ENCODE assay signal across 17 cellular contexts in genomic region chr15:67899596-67900283, GRCh38. TPM values are rescaled to one million over a fixed set of nuclear protein-coding genes. Genes with fewer than 3 reads are reported as not detected.
DNase-seq lines count a peak whose midpoint lies in the region; ATAC-seq, FAIRE-seq and TF ChIP-seq lines count a peak whose summit lies in the region.
"Had no signal": no experiment of that assay in that cellular context is flagged by ENCODE, and none has a peak within 500 bp of the region (broad histone marks: within the 10 kb centered on the region; RNA-seq: fewer than 3 reads in every experiment).

No MANE protein-coding gene starts in this region.

- H3K4me1 Mint-ChIP-seq in activated naive CD4-positive, alpha-beta T cell treated with anti-CD3 and anti-CD28 coated beads, Interleukin-2, amount 10 ng/mL, durations not matched to agents 7 days and 5 days: no peaks in the 10 kb centered on the region

- H4K20me1 ChIP-seq in OCI-LY7 (ENCODE audit: insufficient read depth, low read length): no peaks in the 10 kb centered on the region

- H3K9me3 Mint-ChIP-seq in activated naive CD4-positive, alpha-beta T cell treated with anti-CD3 and anti-CD28 coated beads, Interleukin-2, amount 10 ng/mL, durations not matched to agents 7 days and 5 days: peaks cover 3% of the 10 kb centered on the region

- H3K36me3 Mint-ChIP-seq in activated naive CD4-positive, alpha-beta T cell treated with anti-CD3 and anti-CD28 coated beads, Interleukin-2, amount 10 ng/mL, durations not matched to agents 7 days and 5 days: no peaks in the 10 kb centered on the region

- TF ChIP-seq POLR2A in A549 (IDR thresholded peaks at IDR 0.05; ENCODE audit: low read length): no peak

- intact Hi-C loops in OCI-LY7 (cut with micrococcal nuclease; ENCODE audit: unreplicated experiment) (no loop called here), pancreas (cut with DNase I) (no loop called here)

- no peak for TF ChIP-seq RAD21 in A549 (conservative IDR thresholded peaks at IDR 0.05 in 1 of 2, IDR thresholded peaks at IDR 0.05 in 1 of 2)

- H3K27ac ChIP-seq in A549: peak overlapping the region; percentile 8 to 25; a peak in 1 of 6 replicates
- no peak overlapping the region for H3K27ac ChIP-seq in OCI-LY7 (ENCODE audit: low read depth, low read length, poor library complexity, severe bottlenecking)
- H3K27ac ChIP-seq in pancreas: peak overlapping the region; percentile 1 to 66 (median 40)
- H3K27ac ChIP-seq: SK-N-MC had no signal

- no peaks in the 10 kb centered on the region for H3K79me2 ChIP-seq in OCI-LY7 (ENCODE audit: insufficient read depth, low read depth, low read length)

- no peaks in the 10 kb centered on the region for H3K9me2 ChIP-seq in OCI-LY7 (ENCODE audit: insufficient read depth, low read length)

- H3K9me3 ChIP-seq in A549 (peaks cover 13% of the 10 kb centered on the region; the same call in 1 of the 3 replicates), OCI-LY7 (ENCODE audit: low read length) (peaks cover 6% of the 10 kb centered on the region), pancreas (no peaks in the 10 kb centered on the region)

- no peak for TF ChIP-seq CTCF in A549 (IDR thresholded peaks at IDR 0.05)
- TF ChIP-seq CTCF in OCI-LY7 (conservative IDR thresholded peaks at IDR 0.05; ENCODE audit: low read length): no peak
- no peak for TF ChIP-seq CTCF in pancreas (IDR thresholded peaks at IDR 0.05)

- FAIRE-seq in A549 (lab: Jason Lieb, UNC): no peak
- peak; percentile 60 for FAIRE-seq in islet of Langerhans (lab: Jason Lieb, UNC)
- FAIRE-seq in pancreas (lab: Jason Lieb, UNC): no peak

- POLR2A ChIA-PET in A549 (lab: Yijun Ruan, JAX) (no interaction called here), OCI-LY7 (lab: Charles Lee) (interaction anchor here (0.7 kb wide), 1 partner anchor 98 kb away, joined by 4 read pairs; no protein-coding TSS in a partner anchor)

- H3K27me3 ChIP-seq in pancreas: no peaks in the 10 kb centered on the region

- no TSS peak for BruUV-seq in OCI-LY7 (replicated peaks; lab: Mats Ljungman, UMichigan)

- H2AFZ ChIP-seq in OCI-LY7 (ENCODE audit: low read length): peak overlapping the region; percentile 22; the same call in 1 of the 2 replicates

- no peak overlapping the region for H3K4me3 Mint-ChIP-seq in activated naive CD4-positive, alpha-beta T cell treated with anti-CD3 and anti-CD28 coated beads, Interleukin-2, amount 10 ng/mL, durations not matched to agents 7 days and 5 days
- H3K4me3 Mint-ChIP-seq: H9 had no signal

- no peak for DNase-seq in A549 (ENCODE audit: low read depth in 1 of 2, low spot score in 1 of 2)
- DNase-seq in OCI-LY7 (ENCODE audit: low spot score): no peak
- no peak for DNase-seq in pancreas
- no peak for DNase-seq in activated CD4-positive, alpha-beta T cell treated with anti-CD3 and anti-CD28 coated beads for 48 hours
- DNase-seq in activated naive CD4-positive, alpha-beta T cell treated with anti-CD3 and anti-CD28 coated beads, Interleukin-2, amount 10 ng/mL, durations not matched to agents 7 days and 5 days: no peak
- no peak for DNase-seq in NCI-H2171 (lab: John Stamatoyannopoulos, UW)
- DNase-seq: 8988T, C1 segment of cervical spinal cord, DMS53, H9, Kasumi-1, NCI-H1417 treated with DMSO at 0.1 percent for 48 hours, NCI-H2029 treated with DMSO at 0.1 percent for 48 hours, NCI-H526 had no signal

- H3K4me3 ChIP-seq in A549 (no peak overlapping the region), OCI-LY7 (ENCODE audit: low read depth, low read length, poor library complexity, severe bottlenecking) (no peak overlapping the region), pancreas (no peak overlapping the region)
- H3K4me3 ChIP-seq: SK-N-MC had no signal

- H3K4me2 ChIP-seq in A549 (peak overlapping the region; percentile 33; the same call in 2 of the 3 replicates), OCI-LY7 (ENCODE audit: low read length) (no peak overlapping the region)

- no peak for TF ChIP-seq EP300 in A549 (IDR thresholded peaks at IDR 0.05)

- H3K4me1 ChIP-seq in A549 (peaks cover 17% of the 10 kb centered on the region), OCI-LY7 (ENCODE audit: insufficient read depth, low read length, poor library complexity, severe bottlenecking) (no peaks in the 10 kb centered on the region), pancreas (no peaks in the 10 kb centered on the region)

- ATAC-seq in A549 (no peak; a peak in 1 of 6 replicates), pancreas (peak; percentile 63 to 73 (median 69)), GM21423 (IDR thresholded peaks at IDR 0.05; ENCODE audit: unreplicated experiment) (no peak)

- 69% methylated on average over 9 of the region's 9 CpGs for WGBS in A549 (ENCODE audit: missing lambda C conversion rate)
- 69 to 71% methylated on average over 9 of the region's 9 CpGs for WGBS in pancreas, 2 donors

- no peak overlapping the region for H3K27ac Mint-ChIP-seq in activated naive CD4-positive, alpha-beta T cell treated with anti-CD3 and anti-CD28 coated beads, Interleukin-2, amount 10 ng/mL, durations not matched to agents 7 days and 5 days
- H3K27ac Mint-ChIP-seq: H9 had no signal

- no peaks in the 10 kb centered on the region for H3K36me3 ChIP-seq in OCI-LY7 (ENCODE audit: insufficient read depth, low read length)
- no peaks in the 10 kb centered on the region for H3K36me3 ChIP-seq in pancreas

- peaks cover 9% of the 10 kb centered on the region for H3K27me3 Mint-ChIP-seq in activated naive CD4-positive, alpha-beta T cell treated with anti-CD3 and anti-CD28 coated beads, Interleukin-2, amount 10 ng/mL, durations not matched to agents 7 days and 5 days

- CTCF ChIA-PET in A549 (lab: Yijun Ruan, JAX) (no interaction called here), OCI-LY7 (lab: Charles Lee; ENCODE audit: unreplicated experiment) (no interaction called here)
- CTCF ChIA-PET in activated naive CD4-positive, alpha-beta T cell treated with anti-CD3 and anti-CD28 coated beads, Interleukin-2, amount 10 ng/mL, durations not matched to agents 7 days and 5 days (lab: Charles Lee): no interaction called here

TF ChIP-seq in A549, 52 proteins besides CTCF, POLR2A, EP300 and RAD21:
- TF ChIP-seq MYC (IDR thresholded peaks at IDR 0.05; ENCODE audit: borderline replicate concordance, low read length) (no peak), GATA3 (IDR thresholded peaks at IDR 0.05; ENCODE audit: borderline replicate concordance) (no peak), FOSL2 (IDR thresholded peaks at IDR 0.05) (no peak), FOSL2 (CRISPR knock-in tag; IDR thresholded peaks at IDR 0.05) (no peak), HOXB13 (CRISPR knock-in tag; IDR thresholded peaks at IDR 0.05; ENCODE audit: low read depth) (no peak), HOXB5 (CRISPR knock-in tag; IDR thresholded peaks at IDR 0.05) (no peak), HDAC2 (IDR thresholded peaks at IDR 0.05) (no peak)
- TF ChIP-seq, protein P1, sequence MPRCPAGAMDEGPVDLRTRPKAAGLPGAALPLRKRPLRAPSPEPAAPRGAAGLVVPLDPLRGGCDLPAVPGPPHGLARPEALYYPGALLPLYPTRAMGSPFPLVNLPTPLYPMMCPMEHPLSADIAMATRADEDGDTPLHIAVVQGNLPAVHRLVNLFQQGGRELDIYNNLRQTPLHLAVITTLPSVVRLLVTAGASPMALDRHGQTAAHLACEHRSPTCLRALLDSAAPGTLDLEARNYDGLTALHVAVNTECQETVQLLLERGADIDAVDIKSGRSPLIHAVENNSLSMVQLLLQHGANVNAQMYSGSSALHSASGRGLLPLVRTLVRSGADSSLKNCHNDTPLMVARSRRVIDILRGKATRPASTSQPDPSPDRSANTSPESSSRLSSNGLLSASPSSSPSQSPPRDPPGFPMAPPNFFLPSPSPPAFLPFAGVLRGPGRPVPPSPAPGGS (IDR thresholded peaks at IDR 0.05): no peak

RNA-seq across cellular contexts. Expression of gene RNU6-1, which starts 59.9 kb away (rescaled TPM):
- not detected in 2 replicates for polyA plus RNA-seq in A549 (2011; rRNA removed)
- polyA plus RNA-seq in A549 (2012; cell fraction: cytosol; rRNA removed): not detected in 2 replicates
- not detected in 2 replicates for polyA plus RNA-seq in A549 (2012; cell fraction: nucleus; rRNA removed)
- not detected in 3 replicates for polyA plus RNA-seq in A549 (2017; fragmentation: RNase III; extraction: RNeasy Plus Mini Kit Qiagen cat#74134 plus additional on column Dnase treatment)
- polyA minus RNA-seq in A549 (2011; rRNA and poly(A)+ RNA removed): under 0.01 TPM in 1 of 2 replicates, not detected in the other
- total RNA-seq in OCI-LY7 (2014; rRNA removed; shearing (Covaris generic)): not detected in 2 replicates
- total RNA-seq in OCI-LY7 (2022): not detected in 2 replicates
- total RNA-seq in pancreas: not detected
- not detected for polyA plus RNA-seq in pancreas
- total RNA-seq: H9 had no signal

Comparison
In these comparisons a context has a peak if more than half of its experiments do, and no peak if none do; other contexts are left out.
1. ATAC-seq: peak in pancreas (4 of 4); none in A549 (0 of 2) and GM21423 (single experiment).